Comparison of ENCODE assay signal across 34 cellular contexts in the genomic region with DNA sequence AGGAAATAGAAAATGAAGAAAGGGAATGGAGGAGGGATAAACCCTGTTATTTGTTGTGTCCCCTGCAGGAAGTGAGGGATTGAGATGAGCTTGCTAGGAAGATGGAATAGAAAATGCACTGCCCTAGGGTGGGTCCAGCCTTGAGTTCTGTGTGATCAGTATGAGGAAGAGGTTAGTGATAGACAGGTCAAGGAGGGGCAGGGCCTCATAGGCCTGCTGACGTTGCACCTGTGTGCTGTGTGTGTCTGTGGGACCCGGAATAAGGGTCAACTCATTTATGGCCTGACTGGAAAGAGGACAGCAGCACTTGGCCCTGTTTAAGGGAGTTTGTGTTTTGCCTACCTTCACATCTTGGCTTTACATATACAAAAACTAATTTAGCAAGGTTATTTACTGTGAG. TPM values are rescaled to one million over a fixed set of nuclear protein-coding genes. Genes with fewer than 3 reads are reported as not detected.
DNase-seq lines count a peak whose midpoint lies in the region; ATAC-seq, FAIRE-seq and TF ChIP-seq lines count a peak whose summit lies in the region.
"Had no signal": no experiment of that assay in that cellular context is flagged by ENCODE, and none has a peak within 500 bp of the region (broad histone marks: within the 10 kb centered on the region; RNA-seq: fewer than 3 reads in every experiment).

No MANE protein-coding gene starts in this region.

- peaks cover 74% of the 10 kb centered on the region for H3K79me2 ChIP-seq in HepG2 (ENCODE audit: insufficient read depth, low read length)
- H3K79me2 ChIP-seq in OCI-LY7 (ENCODE audit: insufficient read depth, low read depth, low read length): peaks cover 57% of the 10 kb centered on the region

- H3K4me1 Mint-ChIP-seq in type B pancreatic cell (ENCODE audit: unreplicated experiment) (peaks cover 16% of the 10 kb centered on the region), osteocyte (ENCODE audit: unreplicated experiment) (peaks cover 15% of the 10 kb centered on the region)

- CTCF ChIA-PET in HepG2 (lab: Yijun Ruan, JAX; ENCODE audit: low intra/inter-chr PET ratio, low total read pairs): no interaction called here
- CTCF ChIA-PET in OCI-LY7 (lab: Charles Lee; ENCODE audit: unreplicated experiment): no interaction called here

- H3K36me3 Mint-ChIP-seq in type B pancreatic cell: peaks cover 15% of the 10 kb centered on the region
- H3K36me3 Mint-ChIP-seq in osteocyte (ENCODE audit: unreplicated experiment): peaks cover 3% of the 10 kb centered on the region

- BruUV-seq in HepG2 (replicated peaks; lab: Mats Ljungman, UMichigan) (no TSS peak), OCI-LY7 (replicated peaks; lab: Mats Ljungman, UMichigan) (no TSS peak)

- H3K9me3 ChIP-seq in HepG2 (ENCODE audit: low read length): no peaks in the 10 kb centered on the region
- H3K9me3 ChIP-seq in right lobe of liver: no peaks in the 10 kb centered on the region
- H3K9me3 ChIP-seq in OCI-LY7 (ENCODE audit: low read length): no peaks in the 10 kb centered on the region
- H3K9me3 ChIP-seq: BLaER1, left lung, psoas muscle, sigmoid colon, thyroid gland had no signal

- TF ChIP-seq EP300 in HepG2 (IDR thresholded peaks at IDR 0.05; ENCODE audit: low read depth in 2 of 2, low read length in 2 of 2): no peak
- TF ChIP-seq EP300 in HepG2 (CRISPR knock-in tag; IDR thresholded peaks at IDR 0.05; ENCODE audit: borderline replicate concordance): no peak

- ATAC-seq in HepG2: no peak
- no peak for ATAC-seq in right lobe of liver
- peak; percentile 57 for ATAC-seq in left colon
- ATAC-seq: activated T-helper 17 cell treated with anti-CD3 and anti-CD28 coated beads, Interleukin-2, amount 50 U/mL, for 72 hours; GM23338; left lung; psoas muscle had no signal

- H4K20me1 ChIP-seq in HepG2 (ENCODE audit: insufficient read depth, low read length) (no peaks in the 10 kb centered on the region), OCI-LY7 (ENCODE audit: insufficient read depth, low read length) (0 out of 2 replicates have a peak, but pooled peaks cover 6% of the 10 kb centered on the region)

- FAIRE-seq in HepG2 (lab: Jason Lieb, UNC): no peak
- FAIRE-seq: GM19239, islet of Langerhans had no signal

- H3K36me3 ChIP-seq in HepG2 (replicated peaks in 1 of 2; ENCODE audit: control insufficient read depth in 1 of 2, insufficient read depth in 2 of 2, low read length in 2 of 2): peaks cover 13 to 28% of the 10 kb centered on the region in 2 experiments
- peaks cover 0 to 14% (median 0%) of the 10 kb centered on the region in 4 donors for H3K36me3 ChIP-seq in right lobe of liver
- H3K36me3 ChIP-seq in OCI-LY7 (ENCODE audit: insufficient read depth, low read length): peaks cover 47% of the 10 kb centered on the region

- H3K9me2 ChIP-seq in OCI-LY7 (ENCODE audit: insufficient read depth, low read length): no peaks in the 10 kb centered on the region

- H3K9ac ChIP-seq in HepG2 (ENCODE audit: insufficient read depth, low read depth, low read length): peak overlapping the region; percentile 94; the same call in 1 of the 2 replicates
- H3K9ac ChIP-seq: BLaER1 had no signal

- H3K4me3 Mint-ChIP-seq in type B pancreatic cell (peak overlapping the region; percentile 19), osteocyte (ENCODE audit: unreplicated experiment) (no peak overlapping the region)
- H3K4me3 Mint-ChIP-seq: activated CD4-positive, alpha-beta memory T cell treated with anti-CD3 and anti-CD28 coated beads for 36 hours; activated naive CD4-positive, alpha-beta T cell treated with anti-CD3 and anti-CD28 coated beads, Interleukin-2, amount 10 ng/mL, durations not matched to agents 7 days and 5 days; activated T-helper 17 cell treated with anti-CD3 and anti-CD28 coated beads, Interleukin-2, amount 50 U/mL, for 72 hours; GM23338 had no signal

- H3K27ac Mint-ChIP-seq in type B pancreatic cell (peak overlapping the region; percentile 26), osteocyte (ENCODE audit: unreplicated experiment) (no peak overlapping the region)
- H3K27ac Mint-ChIP-seq: activated CD4-positive, alpha-beta memory T cell treated with anti-CD3 and anti-CD28 coated beads for 36 hours; activated naive CD4-positive, alpha-beta T cell treated with anti-CD3 and anti-CD28 coated beads, Interleukin-2, amount 10 ng/mL, durations not matched to agents 7 days and 5 days; activated T-helper 17 cell treated with anti-CD3 and anti-CD28 coated beads, Interleukin-2, amount 50 U/mL, for 72 hours; GM23338 had no signal

- POLR2A ChIA-PET in HepG2 (lab: Yijun Ruan, JAX): interaction anchor here (0.9 to 7.1 kb wide), 3 partner anchors 52 to 101 kb away, joined by 3 to 84 read pairs (median 5); a partner anchor contains a TSS
- POLR2A ChIA-PET in OCI-LY7 (lab: Charles Lee): interaction anchor here (0.6 to 1.3 kb wide), 2 partner anchors 18 to 34 kb away, joined by 3 read pairs; no protein-coding TSS in a partner anchor

- H3K4me3 ChIP-seq in HepG2 (replicated peaks in 1 of 3; ENCODE audit: insufficient read depth in 1 of 3, low read depth in 2 of 3, low read length in 3 of 3) (no peak overlapping the region), right lobe of liver (no peak overlapping the region), OCI-LY7 (ENCODE audit: low read depth, low read length, poor library complexity, severe bottlenecking) (no peak overlapping the region)
- H3K4me3 ChIP-seq: BLaER1, GM23338, left lung, psoas muscle, sigmoid colon, SK-N-MC, thyroid gland had no signal

- TF ChIP-seq POLR2A in HepG2 (IDR thresholded peaks at IDR 0.05; ENCODE audit: insufficient read depth in 1 of 2, low read depth in 2 of 2, low read length in 2 of 2): no peak
- TF ChIP-seq POLR2A in right lobe of liver (IDR thresholded peaks at IDR 0.05): no peak

- H3K4me2 ChIP-seq in HepG2 (ENCODE audit: low read depth, low read length) (peak overlapping the region; percentile 94), OCI-LY7 (ENCODE audit: low read length) (peak overlapping the region; percentile 28; the same call in 1 of the 2 replicates)
- H3K4me2 ChIP-seq: GM23338 had no signal

- DNase-seq in HepG2 (ENCODE audit: low spot score): no peak
- no peak for DNase-seq in right lobe of liver
- no peak for DNase-seq in OCI-LY7 (ENCODE audit: low spot score)
- DNase-seq in left colon: peak; percentile 32 to 37
- no peak for DNase-seq in type B pancreatic cell (ENCODE audit: extremely low spot score, unreplicated experiment)
- DNase-seq in SKM-1 (lab: John Stamatoyannopoulos, UW; ENCODE audit: unreplicated experiment): no peak
- DNase-seq in GDM1 (lab: John Stamatoyannopoulos, UW): no peak
- no peak for DNase-seq in osteocyte (ENCODE audit: extremely low spot score, unreplicated experiment)
- DNase-seq: ACHN; activated CD4-positive, alpha-beta memory T cell treated with anti-CD3 and anti-CD28 coated beads for 36 hours; activated CD4-positive, CD25-positive, alpha-beta regulatory T cell treated with anti-CD3 and anti-CD28 coated beads, Interleukin-2, amount 50 U/mL, for 72 hours; activated naive CD4-positive, alpha-beta T cell treated with anti-CD3 and anti-CD28 coated beads, Interleukin-2, amount 10 ng/mL, durations not matched to agents 7 days and 5 days; Calu3; DMS79; effector CD4-positive, alpha-beta T cell; glutamatergic neuron; mesendoderm; NCI-H1105; NCI-H187 treated with DMSO at 0.1 percent for 48 hours; NCI-H2171; NCI-H510A; nucleus accumbens; psoas muscle; sigmoid colon; stimulated activated CD4-positive, alpha-beta T cell treated with anti-CD3 and anti-CD28 coated beads, Interleukin-4, amount 100 ng/mL, for 24 hours; thyroid gland had no signal

- in situ Hi-C loops in HepG2 (cut with HindIII; ENCODE audit: extremely low pct_ligation_motif_present, low pct_unique_long_range_greater_than_20kb): no loop called here

- no peak overlapping the region for H2AFZ ChIP-seq in HepG2 (ENCODE audit: low read length)
- H2AFZ ChIP-seq in OCI-LY7 (ENCODE audit: low read length): no peak overlapping the region
- H2AFZ ChIP-seq: GM23338 had no signal

- intact Hi-C loops in HepG2 (cut with micrococcal nuclease; ENCODE audit: unreplicated experiment): no loop called here
- intact Hi-C loops in right lobe of liver (cut with DNase I): no loop called here
- intact Hi-C loops in OCI-LY7 (cut with micrococcal nuclease; ENCODE audit: unreplicated experiment): no loop called here
- intact Hi-C loops in left colon (cut with DNase I, micrococcal nuclease): no loop called here

- H3K9me3 Mint-ChIP-seq in type B pancreatic cell: peaks cover 3% of the 10 kb centered on the region
- no peaks in the 10 kb centered on the region for H3K9me3 Mint-ChIP-seq in osteocyte (ENCODE audit: unreplicated experiment)
- H3K9me3 Mint-ChIP-seq: activated T-helper 17 cell treated with anti-CD3 and anti-CD28 coated beads, Interleukin-2, amount 50 U/mL, for 72 hours had no signal

- H3K27me3 Mint-ChIP-seq in type B pancreatic cell (no peaks in the 10 kb centered on the region), osteocyte (ENCODE audit: unreplicated experiment) (no peaks in the 10 kb centered on the region)
- H3K27me3 Mint-ChIP-seq: activated CD4-positive, alpha-beta memory T cell treated with anti-CD3 and anti-CD28 coated beads for 36 hours; activated T-helper 17 cell treated with anti-CD3 and anti-CD28 coated beads, Interleukin-2, amount 50 U/mL, for 72 hours had no signal

- WGBS in HepG2 (ENCODE audit: low lambda C conversion rate): 91% methylated on average over 2 of the region's 2 CpGs
- 100% methylated on average over 1 of the region's 2 CpGs for WGBS in right lobe of liver (ENCODE audit: insufficient coverage, low coverage, low lambda C conversion rate, missing lambda C conversion rate)

- H3K27ac ChIP-seq in HepG2 (ENCODE audit: extremely low read length, insufficient read depth, low read length): peak overlapping the region; percentile 88
- no peak overlapping the region for H3K27ac ChIP-seq in right lobe of liver
- no peak overlapping the region for H3K27ac ChIP-seq in OCI-LY7 (ENCODE audit: low read depth, low read length, poor library complexity, severe bottlenecking)
- H3K27ac ChIP-seq: BLaER1, epithelial cell of prostate, left lung, psoas muscle, sigmoid colon, SK-N-MC, thyroid gland had no signal

- H3K4me1 ChIP-seq in HepG2 (ENCODE audit: insufficient read depth, low read length) (peaks cover 43% of the 10 kb centered on the region), right lobe of liver (peaks cover 0 to 27% (median 6%) of the 10 kb centered on the region in 4 donors), OCI-LY7 (ENCODE audit: insufficient read depth, low read length, poor library complexity, severe bottlenecking) (peaks cover 32% of the 10 kb centered on the region)

- TF ChIP-seq CTCF in HepG2 (CRISPR knock-in tag; IDR thresholded peaks at IDR 0.05): no peak
- no peak for TF ChIP-seq CTCF in right lobe of liver (IDR thresholded peaks at IDR 0.05)
- no peak for TF ChIP-seq CTCF in OCI-LY7 (conservative IDR thresholded peaks at IDR 0.05; ENCODE audit: low read length)
- TF ChIP-seq CTCF in type B pancreatic cell (conservative IDR thresholded peaks at IDR 0.05): no peak
- TF ChIP-seq CTCF in osteocyte (IDR thresholded peaks at IDR 0.05): no peak

- H3K27me3 ChIP-seq in HepG2 (ENCODE audit: control insufficient read depth in 1 of 2, insufficient read depth in 2 of 2, low read length in 2 of 2) (no peaks in the 10 kb centered on the region; a peak in 1 of 5 replicates), right lobe of liver (no peaks in the 10 kb centered on the region)
- H3K27me3 ChIP-seq: BLaER1, left lung, sigmoid colon, thyroid gland had no signal

- no peak for TF ChIP-seq RAD21 in HepG2 (CRISPR knock-in tag; IDR thresholded peaks at IDR 0.05)

RNA-seq across cellular contexts. Expression of a gene that starts 26.3 kb away (rescaled TPM):
- total RNA-seq in HepG2 (2016; rRNA removed; fragmentation: Illumina TruSeq; extraction: Trizol) (98.5 and 107 TPM in 2 replicates), right lobe of liver (10 to 100 TPM; 16.7 to 44.1 (median 20.7) TPM), OCI-LY7 (2022) (295 and 380 TPM in 2 replicates), left colon (10 to 100 TPM; 25.4 to 34.0 TPM), type B pancreatic cell (ENCODE audit: low replicate concordance) (61.0 and 63.5 TPM in 2 replicates), osteocyte (78.7 and 82.8 TPM in 2 replicates)
- total RNA-seq in HepG2 (2016; cell fraction: cytosol; rRNA removed; fragmentation: Illumina TruSeq; extraction: Trizol; ENCODE audit: low read depth): 134 and 176 TPM in 2 replicates
- total RNA-seq in HepG2 (2016; cell fraction: insoluble cytoplasmic fraction; rRNA removed; fragmentation: Illumina TruSeq; extraction: Trizol): 103 and 113 TPM in 2 replicates
- 127 and 160 TPM in 2 replicates for total RNA-seq in HepG2 (2016; cell fraction: membrane; rRNA removed; fragmentation: Illumina TruSeq; extraction: Trizol)
- total RNA-seq in HepG2 (2016; cell fraction: nucleus; rRNA removed; fragmentation: Illumina TruSeq; extraction: Trizol): 48.8 and 61.5 TPM in 2 replicates
- polyA plus RNA-seq in HepG2 (2011; rRNA removed): 98.2 and 108 TPM in 2 replicates
- 100 and 138 TPM in 2 replicates for polyA plus RNA-seq in HepG2 (2011; cell fraction: cytosol; rRNA removed)
- 490 and 545 TPM in 2 replicates for polyA plus RNA-seq in HepG2 (2011; cell fraction: nucleus; rRNA removed)
- polyA plus RNA-seq in HepG2 (2012): 37.2 and 56.0 TPM in 2 replicates
- 170 and 205 TPM in 2 replicates for polyA plus RNA-seq in HepG2 (2016; cell fraction: cytosol; fragmentation: Illumina TruSeq; extraction: Trizol; ENCODE audit: low read depth)
- 116 and 132 TPM in 2 replicates for polyA plus RNA-seq in HepG2 (2016; cell fraction: insoluble cytoplasmic fraction; fragmentation: Illumina TruSeq; extraction: Trizol; ENCODE audit: low read depth)
- polyA plus RNA-seq in HepG2 (2016; cell fraction: membrane; fragmentation: Illumina TruSeq; extraction: Trizol; ENCODE audit: low read depth): 126 and 153 TPM in 2 replicates
- polyA plus RNA-seq in HepG2 (2016; cell fraction: nucleus; fragmentation: Illumina TruSeq; extraction: Trizol; ENCODE audit: insufficient read depth, low read depth): 123 and 136 TPM in 2 replicates
- 22.3 and 116 TPM in 2 replicates for polyA minus RNA-seq in HepG2 (2011; rRNA and poly(A)+ RNA removed; ENCODE audit: low replicate concordance)
- polyA minus RNA-seq in HepG2 (2011; cell fraction: cytosol; rRNA and poly(A)+ RNA removed): 31.8 and 36.4 TPM in 2 replicates
- 46.0 and 51.1 TPM in 2 replicates for polyA minus RNA-seq in HepG2 (2011; cell fraction: nucleus; rRNA and poly(A)+ RNA removed)
- total RNA-seq in OCI-LY7 (2014; rRNA removed; shearing (Covaris generic)): 222 and 292 TPM in 2 replicates

RNA-seq across cellular contexts. Expression of a gene that starts 44.4 kb away (rescaled TPM):
- total RNA-seq in HepG2 (2016; rRNA removed; fragmentation: Illumina TruSeq; extraction: Trizol) (13.0 and 17.0 TPM in 2 replicates), right lobe of liver (10 to 100 TPM in 3 of 6 experiments, 1 to 10 TPM in 3; 2.6 to 17.5 (median 7.6) TPM), OCI-LY7 (2022) (0.57 and 0.85 TPM in 2 replicates), left colon (1 to 10 TPM; 3.8 to 4.9 TPM), type B pancreatic cell (ENCODE audit: low replicate concordance) (11.6 and 21.2 TPM in 2 replicates), osteocyte (0.78 and 1.3 TPM in 2 replicates)
- 18.8 and 21.7 TPM in 2 replicates for total RNA-seq in HepG2 (2016; cell fraction: cytosol; rRNA removed; fragmentation: Illumina TruSeq; extraction: Trizol; ENCODE audit: low read depth)
- total RNA-seq in HepG2 (2016; cell fraction: insoluble cytoplasmic fraction; rRNA removed; fragmentation: Illumina TruSeq; extraction: Trizol): 11.4 and 16.1 TPM in 2 replicates
- 40.2 and 47.3 TPM in 2 replicates for total RNA-seq in HepG2 (2016; cell fraction: membrane; rRNA removed; fragmentation: Illumina TruSeq; extraction: Trizol)
- 7.6 and 10.0 TPM in 2 replicates for total RNA-seq in HepG2 (2016; cell fraction: nucleus; rRNA removed; fragmentation: Illumina TruSeq; extraction: Trizol)
- polyA plus RNA-seq in HepG2 (2011; rRNA removed): 40.4 and 51.0 TPM in 2 replicates
- 44.2 and 56.2 TPM in 2 replicates for polyA plus RNA-seq in HepG2 (2011; cell fraction: cytosol; rRNA removed)
- 31.7 and 32.2 TPM in 2 replicates for polyA plus RNA-seq in HepG2 (2011; cell fraction: nucleus; rRNA removed)
- polyA plus RNA-seq in HepG2 (2012): 16.4 and 30.0 TPM in 2 replicates
- 60.8 and 72.2 TPM in 2 replicates for polyA plus RNA-seq in HepG2 (2016; cell fraction: cytosol; fragmentation: Illumina TruSeq; extraction: Trizol; ENCODE audit: low read depth)
- 33.1 and 40.9 TPM in 2 replicates for polyA plus RNA-seq in HepG2 (2016; cell fraction: insoluble cytoplasmic fraction; fragmentation: Illumina TruSeq; extraction: Trizol; ENCODE audit: low read depth)
- 102 TPM in 2 replicates for polyA plus RNA-seq in HepG2 (2016; cell fraction: membrane; fragmentation: Illumina TruSeq; extraction: Trizol; ENCODE audit: low read depth)
- polyA plus RNA-seq in HepG2 (2016; cell fraction: nucleus; fragmentation: Illumina TruSeq; extraction: Trizol; ENCODE audit: insufficient read depth, low read depth): 31.0 and 33.1 TPM in 2 replicates
- polyA minus RNA-seq in HepG2 (2011; rRNA and poly(A)+ RNA removed; ENCODE audit: low replicate concordance): 5.9 and 53.2 TPM in 2 replicates
- polyA minus RNA-seq in HepG2 (2011; cell fraction: cytosol; rRNA and poly(A)+ RNA removed): 23.0 and 26.9 TPM in 2 replicates
- polyA minus RNA-seq in HepG2 (2011; cell fraction: nucleus; rRNA and poly(A)+ RNA removed): 9.8 and 13.2 TPM in 2 replicates
- 0.98 and 1.1 TPM in 2 replicates for total RNA-seq in OCI-LY7 (2014; rRNA removed; shearing (Covaris generic))

RNA-seq across cellular contexts. Expression of a gene that starts 51.7 kb away (rescaled TPM):
- total RNA-seq in HepG2 (2016; rRNA removed; fragmentation: Illumina TruSeq; extraction: Trizol) (161 and 185 TPM in 2 replicates), right lobe of liver (under 1 TPM in 4 of 6 experiments, not detected in 2; 0.13 to 0.86 (median 0.36) TPM), OCI-LY7 (2022) (118 and 192 TPM in 2 replicates), left colon (1 to 10 TPM; 3.3 to 4.2 TPM), type B pancreatic cell (ENCODE audit: low replicate concordance) (62.0 and 91.4 TPM in 2 replicates), osteocyte (84.9 and 95.8 TPM in 2 replicates)
- 94.2 and 96.8 TPM in 2 replicates for total RNA-seq in HepG2 (2016; cell fraction: cytosol; rRNA removed; fragmentation: Illumina TruSeq; extraction: Trizol; ENCODE audit: low read depth)
- total RNA-seq in HepG2 (2016; cell fraction: insoluble cytoplasmic fraction; rRNA removed; fragmentation: Illumina TruSeq; extraction: Trizol): 145 and 195 TPM in 2 replicates
- 140 and 142 TPM in 2 replicates for total RNA-seq in HepG2 (2016; cell fraction: membrane; rRNA removed; fragmentation: Illumina TruSeq; extraction: Trizol)
- total RNA-seq in HepG2 (2016; cell fraction: nucleus; rRNA removed; fragmentation: Illumina TruSeq; extraction: Trizol): 81.3 and 94.7 TPM in 2 replicates
- 110 and 152 TPM in 2 replicates for polyA plus RNA-seq in HepG2 (2011; rRNA removed)
- polyA plus RNA-seq in HepG2 (2011; cell fraction: cytosol; rRNA removed): 84.2 and 120 TPM in 2 replicates
- 168 and 179 TPM in 2 replicates for polyA plus RNA-seq in HepG2 (2011; cell fraction: nucleus; rRNA removed)
- 45.2 and 119 TPM in 2 replicates for polyA plus RNA-seq in HepG2 (2012)
- 63.1 and 64.3 TPM in 2 replicates for polyA plus RNA-seq in HepG2 (2016; cell fraction: cytosol; fragmentation: Illumina TruSeq; extraction: Trizol; ENCODE audit: low read depth)
- 127 and 159 TPM in 2 replicates for polyA plus RNA-seq in HepG2 (2016; cell fraction: insoluble cytoplasmic fraction; fragmentation: Illumina TruSeq; extraction: Trizol; ENCODE audit: low read depth)
- 87.3 and 99.0 TPM in 2 replicates for polyA plus RNA-seq in HepG2 (2016; cell fraction: membrane; fragmentation: Illumina TruSeq; extraction: Trizol; ENCODE audit: low read depth)
- polyA plus RNA-seq in HepG2 (2016; cell fraction: nucleus; fragmentation: Illumina TruSeq; extraction: Trizol; ENCODE audit: insufficient read depth, low read depth): 138 and 154 TPM in 2 replicates
- 34.9 and 340 TPM in 2 replicates for polyA minus RNA-seq in HepG2 (2011; rRNA and poly(A)+ RNA removed; ENCODE audit: low replicate concordance)
- polyA minus RNA-seq in HepG2 (2011; cell fraction: cytosol; rRNA and poly(A)+ RNA removed): 99.4 and 107 TPM in 2 replicates
- 34.8 and 42.6 TPM in 2 replicates for polyA minus RNA-seq in HepG2 (2011; cell fraction: nucleus; rRNA and poly(A)+ RNA removed)
- 59.6 and 63.7 TPM in 2 replicates for total RNA-seq in OCI-LY7 (2014; rRNA removed; shearing (Covaris generic))

RNA-seq across cellular contexts. Expression of a gene that starts 56.2 kb away (rescaled TPM):
- 7.2 and 9.1 TPM in 2 replicates for total RNA-seq in HepG2 (2016; rRNA removed; fragmentation: Illumina TruSeq; extraction: Trizol)
- total RNA-seq in HepG2 (2016; cell fraction: cytosol; rRNA removed; fragmentation: Illumina TruSeq; extraction: Trizol; ENCODE audit: low read depth): 3.5 and 3.7 TPM in 2 replicates
- total RNA-seq in HepG2 (2016; cell fraction: insoluble cytoplasmic fraction; rRNA removed; fragmentation: Illumina TruSeq; extraction: Trizol): 8.1 and 8.7 TPM in 2 replicates
- total RNA-seq in HepG2 (2016; cell fraction: membrane; rRNA removed; fragmentation: Illumina TruSeq; extraction: Trizol): 8.1 and 9.5 TPM in 2 replicates
- 7.2 and 7.7 TPM in 2 replicates for total RNA-seq in HepG2 (2016; cell fraction: nucleus; rRNA removed; fragmentation: Illumina TruSeq; extraction: Trizol)
- 14.8 and 20.0 TPM in 2 replicates for polyA plus RNA-seq in HepG2 (2011; rRNA removed)
- polyA plus RNA-seq in HepG2 (2011; cell fraction: cytosol; rRNA removed): 14.8 and 18.9 TPM in 2 replicates
- 89.3 and 96.4 TPM in 2 replicates for polyA plus RNA-seq in HepG2 (2011; cell fraction: nucleus; rRNA removed)
- 6.5 and 12.0 TPM in 2 replicates for polyA plus RNA-seq in HepG2 (2012)
- 2.9 and 3.1 TPM in 2 replicates for polyA plus RNA-seq in HepG2 (2016; cell fraction: cytosol; fragmentation: Illumina TruSeq; extraction: Trizol; ENCODE audit: low read depth)
- 6.7 and 7.1 TPM in 2 replicates for polyA plus RNA-seq in HepG2 (2016; cell fraction: insoluble cytoplasmic fraction; fragmentation: Illumina TruSeq; extraction: Trizol; ENCODE audit: low read depth)
- polyA plus RNA-seq in HepG2 (2016; cell fraction: membrane; fragmentation: Illumina TruSeq; extraction: Trizol; ENCODE audit: low read depth): 6.5 and 7.5 TPM in 2 replicates
- 17.7 and 19.3 TPM in 2 replicates for polyA plus RNA-seq in HepG2 (2016; cell fraction: nucleus; fragmentation: Illumina TruSeq; extraction: Trizol; ENCODE audit: insufficient read depth, low read depth)
- polyA minus RNA-seq in HepG2 (2011; rRNA and poly(A)+ RNA removed; ENCODE audit: low replicate concordance): 23.7 and 30.7 TPM in 2 replicates
- 5.4 and 5.5 TPM in 2 replicates for polyA minus RNA-seq in HepG2 (2011; cell fraction: cytosol; rRNA and poly(A)+ RNA removed)
- polyA minus RNA-seq in HepG2 (2011; cell fraction: nucleus; rRNA and poly(A)+ RNA removed): 16.0 and 17.0 TPM in 2 replicates
- 1 to 10 TPM in 2 of 6 experiments, under 1 TPM in 4; 0.31 to 1.6 (median 0.77) TPM for total RNA-seq in right lobe of liver
- 7.3 and 8.3 TPM in 2 replicates for total RNA-seq in OCI-LY7 (2014; rRNA removed; shearing (Covaris generic))
- 22.3 and 23.8 TPM in 2 replicates for total RNA-seq in OCI-LY7 (2022)
- total RNA-seq in left colon: 1 to 10 TPM; 2.1 to 4.3 TPM
- total RNA-seq in type B pancreatic cell (ENCODE audit: low replicate concordance): 3.6 and 3.8 TPM in 2 replicates
- 6.5 and 6.9 TPM in 2 replicates for total RNA-seq in osteocyte

Comparison
In these comparisons a context has a peak if more than half of its experiments do, and no peak if none do; other contexts are left out.
1. RNA of a gene that starts 51.7 kb away (total RNA-seq): 59.6 to 192 TPM in OCI-LY7, 81.3 to 195 TPM in HepG2, 62.0 to 91.4 TPM in type B pancreatic cell and 84.9 to 95.8 TPM in osteocyte; 3.3 to 4.2 TPM in left colon and 0.13 to 0.86 TPM in right lobe of liver; every median in the first group is over 10 times any median in the second.
2. DNase-seq: peak in left colon (2 of 2); none in HepG2 (single experiment), right lobe of liver (0 of 3), OCI-LY7 (single experiment), type B pancreatic cell (single experiment), SKM-1 (single experiment), GDM1 (single experiment) and osteocyte (single experiment).